Comparison of ENCODE assay signal across 1 cellular context in the genomic region with DNA sequence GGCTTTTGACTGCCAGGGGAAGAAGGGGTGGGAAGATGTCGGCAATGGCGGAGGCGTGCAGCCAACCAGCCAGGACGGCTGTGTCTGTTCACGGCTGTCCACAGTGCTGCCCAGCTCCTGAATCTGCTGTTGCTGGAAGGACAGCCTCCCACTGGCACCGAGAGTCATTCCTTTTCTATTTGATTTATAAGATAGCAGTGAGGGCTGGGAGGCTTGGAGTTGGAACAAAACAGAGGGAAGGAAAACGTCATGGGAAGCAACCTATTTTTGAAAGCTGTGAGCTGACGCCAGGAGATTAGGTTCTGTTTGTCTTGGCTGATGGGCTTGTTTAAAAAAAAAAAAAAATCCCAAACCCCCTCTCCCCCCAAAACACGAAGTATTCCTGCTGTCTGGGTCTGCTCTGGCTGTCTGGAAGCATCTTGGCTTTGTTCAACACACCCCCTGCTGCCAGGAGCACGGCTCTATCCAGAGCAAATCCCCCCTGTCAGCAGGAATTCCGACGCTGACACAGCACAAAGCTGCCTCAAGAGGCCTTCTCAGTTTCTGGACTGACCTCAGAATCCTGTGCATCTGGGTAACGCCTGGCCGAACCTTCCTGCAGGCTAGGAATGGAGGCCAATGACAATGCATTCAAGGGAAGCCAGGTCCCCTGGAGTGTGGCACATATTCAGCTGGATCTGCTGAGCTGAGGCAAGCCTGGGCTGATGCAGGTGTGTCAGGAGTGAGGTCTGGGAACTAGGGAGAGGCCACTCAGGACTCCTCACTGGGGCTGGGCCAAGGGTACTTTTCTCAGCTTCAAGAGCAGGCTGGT.
TF ChIP-seq lines count a peak whose summit lies in the region.

No MANE protein-coding gene starts in this region.

TF ChIP-seq in SK-N-SH, 30 proteins besides CTCF, POLR2A, EP300 and RAD21 (continued from another document):
- TF ChIP-seq, protein P1, sequence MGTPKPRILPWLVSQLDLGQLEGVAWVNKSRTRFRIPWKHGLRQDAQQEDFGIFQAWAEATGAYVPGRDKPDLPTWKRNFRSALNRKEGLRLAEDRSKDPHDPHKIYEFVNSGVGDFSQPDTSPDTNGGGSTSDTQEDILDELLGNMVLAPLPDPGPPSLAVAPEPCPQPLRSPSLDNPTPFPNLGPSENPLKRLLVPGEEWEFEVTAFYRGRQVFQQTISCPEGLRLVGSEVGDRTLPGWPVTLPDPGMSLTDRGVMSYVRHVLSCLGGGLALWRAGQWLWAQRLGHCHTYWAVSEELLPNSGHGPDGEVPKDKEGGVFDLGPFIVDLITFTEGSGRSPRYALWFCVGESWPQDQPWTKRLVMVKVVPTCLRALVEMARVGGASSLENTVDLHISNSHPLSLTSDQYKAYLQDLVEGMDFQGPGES (IDR thresholded peaks at IDR 0.05; ENCODE audit: low read depth, low read length) = no peak
- TF ChIP-seq NRF1 (IDR thresholded peaks at IDR 0.05; ENCODE audit: low read depth, low read length) (no peak), TCF12 (IDR thresholded peaks at IDR 0.05) (peak; percentile 4; the same call in 1 of the 2 replicates), SIN3A (IDR thresholded peaks at IDR 0.05; ENCODE audit: borderline replicate concordance, low read depth, low read length) (peak; percentile 44; the same call in 1 of the 2 replicates), GATA2 (CRISPR knock-in tag; IDR thresholded peaks at IDR 0.05) (peak; percentile 74), CHD2 (IDR thresholded peaks at IDR 0.05; ENCODE audit: low read length, partially characterized antibody) (no peak), FOSL2 (IDR thresholded peaks at IDR 0.05; ENCODE audit: borderline replicate concordance, low read depth) (no peak), NFIC (IDR thresholded peaks at IDR 0.05; ENCODE audit: borderline replicate concordance) (peak; percentile 77)
- TF ChIP-seq, protein P2, sequence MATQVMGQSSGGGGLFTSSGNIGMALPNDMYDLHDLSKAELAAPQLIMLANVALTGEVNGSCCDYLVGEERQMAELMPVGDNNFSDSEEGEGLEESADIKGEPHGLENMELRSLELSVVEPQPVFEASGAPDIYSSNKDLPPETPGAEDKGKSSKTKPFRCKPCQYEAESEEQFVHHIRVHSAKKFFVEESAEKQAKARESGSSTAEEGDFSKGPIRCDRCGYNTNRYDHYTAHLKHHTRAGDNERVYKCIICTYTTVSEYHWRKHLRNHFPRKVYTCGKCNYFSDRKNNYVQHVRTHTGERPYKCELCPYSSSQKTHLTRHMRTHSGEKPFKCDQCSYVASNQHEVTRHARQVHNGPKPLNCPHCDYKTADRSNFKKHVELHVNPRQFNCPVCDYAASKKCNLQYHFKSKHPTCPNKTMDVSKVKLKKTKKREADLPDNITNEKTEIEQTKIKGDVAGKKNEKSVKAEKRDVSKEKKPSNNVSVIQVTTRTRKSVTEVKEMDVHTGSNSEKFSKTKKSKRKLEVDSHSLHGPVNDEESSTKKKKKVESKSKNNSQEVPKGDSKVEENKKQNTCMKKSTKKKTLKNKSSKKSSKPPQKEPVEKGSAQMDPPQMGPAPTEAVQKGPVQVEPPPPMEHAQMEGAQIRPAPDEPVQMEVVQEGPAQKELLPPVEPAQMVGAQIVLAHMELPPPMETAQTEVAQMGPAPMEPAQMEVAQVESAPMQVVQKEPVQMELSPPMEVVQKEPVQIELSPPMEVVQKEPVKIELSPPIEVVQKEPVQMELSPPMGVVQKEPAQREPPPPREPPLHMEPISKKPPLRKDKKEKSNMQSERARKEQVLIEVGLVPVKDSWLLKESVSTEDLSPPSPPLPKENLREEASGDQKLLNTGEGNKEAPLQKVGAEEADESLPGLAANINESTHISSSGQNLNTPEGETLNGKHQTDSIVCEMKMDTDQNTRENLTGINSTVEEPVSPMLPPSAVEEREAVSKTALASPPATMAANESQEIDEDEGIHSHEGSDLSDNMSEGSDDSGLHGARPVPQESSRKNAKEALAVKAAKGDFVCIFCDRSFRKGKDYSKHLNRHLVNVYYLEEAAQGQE (IDR thresholded peaks at IDR 0.05; ENCODE audit: low read depth, low read length) = peak; percentile 78
- TF ChIP-seq, protein P3, sequence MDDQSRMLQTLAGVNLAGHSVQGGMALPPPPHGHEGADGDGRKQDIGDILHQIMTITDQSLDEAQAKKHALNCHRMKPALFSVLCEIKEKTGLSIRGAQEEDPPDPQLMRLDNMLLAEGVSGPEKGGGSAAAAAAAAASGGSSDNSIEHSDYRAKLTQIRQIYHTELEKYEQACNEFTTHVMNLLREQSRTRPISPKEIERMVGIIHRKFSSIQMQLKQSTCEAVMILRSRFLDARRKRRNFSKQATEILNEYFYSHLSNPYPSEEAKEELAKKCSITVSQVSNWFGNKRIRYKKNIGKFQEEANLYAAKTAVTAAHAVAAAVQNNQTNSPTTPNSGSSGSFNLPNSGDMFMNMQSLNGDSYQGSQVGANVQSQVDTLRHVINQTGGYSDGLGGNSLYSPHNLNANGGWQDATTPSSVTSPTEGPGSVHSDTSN (IDR thresholded peaks at IDR 0.05) = peak; percentile 56
